In genomic region chr4:152454398-152455011, GRCh38 we compare ENCODE assay signal across 8 cellular contexts.
A peak's percentile ranks its signal among the peaks of the same experiment; 100 is the strongest.
DNase-seq lines count a peak whose midpoint lies in the region; ATAC-seq, FAIRE-seq and TF ChIP-seq lines count a peak whose summit lies in the region.

No MANE protein-coding gene starts in this region.

- H3K9me3 ChIP-seq in neural progenitor cell (ENCODE audit: low read depth) = no peaks in the 10 kb centered on the region
- no peaks in the 10 kb centered on the region for H3K9me3 ChIP-seq in effector memory CD4-positive, alpha-beta T cell (ENCODE audit: control insufficient read depth, low read length)

- ATAC-seq in GM18873 (IDR thresholded peaks at IDR 0.05; ENCODE audit: low FRiP score, unreplicated experiment) (no peak), HG03045 (IDR thresholded peaks at IDR 0.05; ENCODE audit: unreplicated experiment) (no peak)

- H3K9ac ChIP-seq in neural progenitor cell = no peak overlapping the region

- H3K36me3 ChIP-seq in neural progenitor cell = no peaks in the 10 kb centered on the region
- no peaks in the 10 kb centered on the region for H3K36me3 ChIP-seq in effector memory CD4-positive, alpha-beta T cell (ENCODE audit: control insufficient read depth, insufficient read depth, low read length)

- H3K36me3 Mint-ChIP-seq in neural progenitor cell = no peaks in the 10 kb centered on the region

- no peaks in the 10 kb centered on the region for H3K4me1 Mint-ChIP-seq in neural progenitor cell

- no peaks in the 10 kb centered on the region for H3K27me3 Mint-ChIP-seq in neural progenitor cell (ENCODE audit: insufficient read depth, low read depth)

- peaks cover 44% of the 10 kb centered on the region for H3K79me2 ChIP-seq in neural progenitor cell (ENCODE audit: low read depth)

- no peak overlapping the region for H3K4me3 Mint-ChIP-seq in neural progenitor cell

- H3K9me3 Mint-ChIP-seq in neural progenitor cell = peaks cover 6% of the 10 kb centered on the region

- H3K27ac ChIP-seq in neural progenitor cell = no peak overlapping the region
- H3K27ac ChIP-seq in effector memory CD4-positive, alpha-beta T cell (ENCODE audit: insufficient read depth, low read length, poor library complexity, severe bottlenecking) = no peak overlapping the region

- peaks cover 16% of the 10 kb centered on the region for H4K20me1 ChIP-seq in neural progenitor cell (ENCODE audit: low read depth)

- peak; percentile 60 for TF ChIP-seq CTCF in neural progenitor cell (IDR thresholded peaks at IDR 0.05)

- H3F3A ChIP-seq in neural progenitor cell (ENCODE audit: low read depth) = peaks cover 5% of the 10 kb centered on the region

- DNase-seq in NCI-H2029 treated with DMSO at 0.1 percent for 48 hours (lab: John Stamatoyannopoulos, UW) (peak; percentile 29), NCI-H2029 (lab: John Stamatoyannopoulos, UW) (no peak), NCI-H69 (lab: John Stamatoyannopoulos, UW) (peak; percentile 47), neural progenitor cell (ENCODE audit: low spot score) (no peak)
- DNase-seq in effector memory CD4-positive, alpha-beta T cell = no peak

- H3K4me1 ChIP-seq in neural progenitor cell = no peaks in the 10 kb centered on the region
- peaks cover 5% of the 10 kb centered on the region for H3K4me1 ChIP-seq in effector memory CD4-positive, alpha-beta T cell (ENCODE audit: control insufficient read depth, insufficient read depth, low read length, poor library complexity, severe bottlenecking)

- no peaks in the 10 kb centered on the region for H3K27me3 ChIP-seq in neural progenitor cell
- H3K27me3 ChIP-seq in effector memory CD4-positive, alpha-beta T cell (replicated peaks; ENCODE audit: control insufficient read depth, insufficient read depth, low read length, poor library complexity, severe bottlenecking) = no peaks in the 10 kb centered on the region

- peak; percentile 91 for FAIRE-seq in colon (lab: Jason Lieb, UNC)

- no peak overlapping the region for H3K27ac Mint-ChIP-seq in neural progenitor cell

- H3K4me2 ChIP-seq in neural progenitor cell = no peak overlapping the region

- no peak overlapping the region for H3K4me3 ChIP-seq in neural progenitor cell
- H3K4me3 ChIP-seq in effector memory CD4-positive, alpha-beta T cell (ENCODE audit: insufficient read depth, low read depth, low read length, poor library complexity, severe bottlenecking) = no peak overlapping the region

- no peak overlapping the region for H2AFZ ChIP-seq in neural progenitor cell (replicated peaks)

Comparison
In these comparisons a context has a peak if more than half of its experiments do, and no peak if none do; other contexts are left out.
1. DNase-seq: peak in NCI-H2029 treated with DMSO at 0.1 percent for 48 hours (single experiment) and NCI-H69 (single experiment); none in NCI-H2029 (single experiment), neural progenitor cell (single experiment) and effector memory CD4-positive, alpha-beta T cell (0 of 3).